In genomic region chr5:53006920-53007890, GRCh38 we compare ENCODE assay signal across 14 cellular contexts. TPM values are rescaled to one million over a fixed set of nuclear protein-coding genes. Genes with fewer than 3 reads are reported as not detected.
A peak's percentile ranks its signal among the peaks of the same experiment; 100 is the strongest.
DNase-seq lines count a peak whose midpoint lies in the region; ATAC-seq and TF ChIP-seq lines count a peak whose summit lies in the region.
"Had no signal": no experiment of that assay in that cellular context is flagged by ENCODE, and none has a peak within 500 bp of the region (broad histone marks: within the 10 kb centered on the region; RNA-seq: fewer than 3 reads in every experiment).

No MANE protein-coding gene starts in this region.

- H4K20me1 ChIP-seq in Loucy (ENCODE audit: insufficient read depth, low read length, poor library complexity, severe bottlenecking): no peaks in the 10 kb centered on the region

- H3K9me2 ChIP-seq in Loucy (replicated peaks; ENCODE audit: low read depth, low read length): no peaks in the 10 kb centered on the region

- peaks cover 67% of the 10 kb centered on the region for H3K4me1 Mint-ChIP-seq in Calu3 (ENCODE audit: low read depth, unreplicated experiment)
- H3K4me1 Mint-ChIP-seq in activated naive CD8-positive, alpha-beta T cell (ENCODE audit: low read depth): peaks cover 50% of the 10 kb centered on the region

- H3K79me2 ChIP-seq in Loucy (ENCODE audit: insufficient read depth, low read length): no peaks in the 10 kb centered on the region

- H3K36me3 ChIP-seq in Loucy (ENCODE audit: insufficient read depth, low read length): no peaks in the 10 kb centered on the region
- H3K36me3 ChIP-seq: transverse colon, WERI-Rb-1 had no signal

- no peaks in the 10 kb centered on the region for H3K9me3 Mint-ChIP-seq in Calu3 (ENCODE audit: low read depth, unreplicated experiment)
- no peaks in the 10 kb centered on the region for H3K9me3 Mint-ChIP-seq in activated naive CD8-positive, alpha-beta T cell (ENCODE audit: low read depth)

- H3K9ac ChIP-seq in Loucy (ENCODE audit: low read depth, low read length, poor library complexity, severe bottlenecking): no peak overlapping the region

- H3F3A ChIP-seq in Loucy (ENCODE audit: low read depth): no peaks in the 10 kb centered on the region

- H3K4me1 ChIP-seq in Loucy (ENCODE audit: insufficient read depth, low read length, poor library complexity, severe bottlenecking): peaks cover 36% of the 10 kb centered on the region
- H3K4me1 ChIP-seq: transverse colon had no signal

- peak overlapping the region; percentile 8 for H3K27ac Mint-ChIP-seq in Calu3 (ENCODE audit: unreplicated experiment)
- peak overlapping the region; percentile 2 for H3K27ac Mint-ChIP-seq in activated naive CD8-positive, alpha-beta T cell

- CTCF ChIA-PET in Calu3 (lab: Charles Lee): no interaction called here

- H3K4me3 ChIP-seq in Loucy (ENCODE audit: low read length, poor library complexity, severe bottlenecking): no peak overlapping the region
- H3K4me3 ChIP-seq in fibroblast of the aortic adventitia (ENCODE audit: low read depth, low read length): no peak overlapping the region
- H3K4me3 ChIP-seq: transverse colon had no signal

- DNase-seq in Calu3 (no peak), fibroblast of the aortic adventitia (ENCODE audit: low read depth) (peak; percentile 58), SW480 (ENCODE audit: low spot score) (no peak), middle frontal gyrus (ENCODE audit: extremely low spot score, low spot score) (no peak)
- DNase-seq: activated CD8-positive, alpha-beta memory T cell treated with anti-CD3 and anti-CD28 coated beads, Interleukin-2, amount 50 U/mL, for 4 hours; anterior cingulate cortex; NCI-H1092; stimulated activated CD4-positive, alpha-beta T cell treated with anti-CD3 and anti-CD28 coated beads, Interleukin-1b, Interleukin-23, amount 100 ng/mL, for 48 hours; transverse colon; WERI-Rb-1 had no signal

- peak overlapping the region; percentile 2 for H3K4me2 ChIP-seq in Loucy (ENCODE audit: low read depth, low read length, poor library complexity, severe bottlenecking)

- H3K27me3 ChIP-seq in Loucy (ENCODE audit: insufficient read depth, low read length, poor library complexity, severe bottlenecking): no peaks in the 10 kb centered on the region
- H3K27me3 ChIP-seq: transverse colon had no signal

- no peak for TF ChIP-seq CTCF in Calu3 (IDR thresholded peaks at IDR 0.05; ENCODE audit: unreplicated experiment)
- no peak for TF ChIP-seq CTCF in Loucy (conservative IDR thresholded peaks at IDR 0.05; ENCODE audit: low read length)
- TF ChIP-seq CTCF in fibroblast of the aortic adventitia (IDR thresholded peaks at IDR 0.05; ENCODE audit: insufficient read depth, low read length): no peak

- no TSS peak for BruUV-seq in Calu3 (replicated peaks; lab: Mats Ljungman, UMichigan)

- intact Hi-C loops in Calu3 (cut with micrococcal nuclease; ENCODE audit: unreplicated experiment): no loop called here

- no peak overlapping the region for H3K4me3 Mint-ChIP-seq in Calu3 (ENCODE audit: low read depth, unreplicated experiment)
- no peak overlapping the region for H3K4me3 Mint-ChIP-seq in activated naive CD8-positive, alpha-beta T cell
- H3K4me3 Mint-ChIP-seq: neural crest cell had no signal

- peaks cover 77% of the 10 kb centered on the region for H3K36me3 Mint-ChIP-seq in Calu3 (ENCODE audit: insufficient read depth, unreplicated experiment)
- H3K36me3 Mint-ChIP-seq in activated naive CD8-positive, alpha-beta T cell: peaks cover 2% of the 10 kb centered on the region

- peak overlapping the region; percentile 42; the same call in 1 of the 2 replicates for H2AFZ ChIP-seq in Loucy (ENCODE audit: low read length)

- no peak for ATAC-seq in GM18498 (IDR thresholded peaks at IDR 0.05; ENCODE audit: unreplicated experiment)

- no peaks in the 10 kb centered on the region for H3K9me3 ChIP-seq in Loucy (ENCODE audit: insufficient read depth, low read depth, low read length)
- H3K9me3 ChIP-seq: transverse colon had no signal

- H3K27me3 Mint-ChIP-seq in Calu3 (ENCODE audit: unreplicated experiment): no peaks in the 10 kb centered on the region
- H3K27me3 Mint-ChIP-seq in activated naive CD8-positive, alpha-beta T cell: no peaks in the 10 kb centered on the region

RNA-seq across cellular contexts. Expression of gene ITGA2, which starts 18.1 kb away (rescaled TPM):
- 91.9 and 101 TPM in 2 replicates for total RNA-seq in Calu3 (2022)
- total RNA-seq in fibroblast of the aortic adventitia (ENCODE audit: low replicate concordance): 9.1 and 171 TPM in 2 replicates
